10 cellular contexts compared by ENCODE assay signal in genomic region chr15:99568548-99569352, GRCh38. TPM values are rescaled to one million over a fixed set of nuclear protein-coding genes. Genes with fewer than 3 reads are reported as not detected.
DNase-seq lines count a peak whose midpoint lies in the region; ATAC-seq and TF ChIP-seq lines count a peak whose summit lies in the region.
"Had no signal": no experiment of that assay in that cellular context is flagged by ENCODE, and none has a peak within 500 bp of the region (broad histone marks: within the 10 kb centered on the region; RNA-seq: fewer than 3 reads in every experiment).

No MANE protein-coding gene starts in this region.

- peak overlapping the region; percentile 1 for H3K4me3 Mint-ChIP-seq in CD8-positive, alpha-beta T cell
- peak overlapping the region; percentile 26 to 86 (median 47) for H3K4me3 Mint-ChIP-seq in IgD-negative memory B cell
- no peak overlapping the region for H3K4me3 Mint-ChIP-seq in activated naive CD4-positive, alpha-beta T cell treated with anti-CD3 and anti-CD28 coated beads for 36 hours

- no peaks in the 10 kb centered on the region for H3K27me3 ChIP-seq in CD8-positive, alpha-beta T cell (ENCODE audit: insufficient read depth, low read length)
- H3K27me3 ChIP-seq in esophagus muscularis mucosa: no peaks in the 10 kb centered on the region
- no peaks in the 10 kb centered on the region for H3K27me3 ChIP-seq in parathyroid adenoma (ENCODE audit: control insufficient read depth, insufficient read depth, low read length)

- TF ChIP-seq POLR2A in esophagus muscularis mucosa (IDR thresholded peaks at IDR 0.05; ENCODE audit: low read depth): no peak

- CTCF ChIA-PET in CD8-positive, alpha-beta T cell (lab: Charles Lee): interaction anchor here (1.6 to 5.4 kb wide), 2 partner anchors 135 to 136 kb away, joined by 3 to 22 read pairs; no protein-coding TSS in a partner anchor
- CTCF ChIA-PET in activated naive CD4-positive, alpha-beta T cell treated with anti-CD3 and anti-CD28 coated beads for 36 hours (lab: Charles Lee): interaction anchor here (1.1 to 1.4 kb wide), 2 partner anchors 38 to 127 kb away, joined by 4 read pairs; no protein-coding TSS in a partner anchor

- H3K4me2 ChIP-seq in parathyroid adenoma (ENCODE audit: low read length): peak overlapping the region; percentile 15

- peaks cover 3% of the 10 kb centered on the region for H3K36me3 Mint-ChIP-seq in CD8-positive, alpha-beta T cell
- H3K36me3 Mint-ChIP-seq in IgD-negative memory B cell: no peaks in the 10 kb centered on the region
- no peaks in the 10 kb centered on the region for H3K36me3 Mint-ChIP-seq in activated naive CD4-positive, alpha-beta T cell treated with anti-CD3 and anti-CD28 coated beads for 36 hours (ENCODE audit: low read depth)

- 58% methylated on average over 9 of the region's 9 CpGs for WGBS in esophagus muscularis mucosa

- no peak for ATAC-seq in CD8-positive, alpha-beta T cell
- ATAC-seq in GM21528 (IDR thresholded peaks at IDR 0.05; ENCODE audit: low FRiP score, unreplicated experiment): no peak

- POLR2A ChIA-PET in CD8-positive, alpha-beta T cell (lab: Charles Lee): interaction anchor here (0.7 to 1.9 kb wide), 4 partner anchors 13 to 160 kb away, joined by 3 to 7 read pairs (median 3); no protein-coding TSS in a partner anchor

- intact Hi-C loops in CD8-positive, alpha-beta T cell (cut with DNase I, micrococcal nuclease): loop anchor here (5.0 to 10.0 kb wide), 4 partner anchors 81 to 776 kb away; partner anchors contain the start of gene ADAMTS17 (in 1 of the 2)
- intact Hi-C loops in esophagus muscularis mucosa (cut with DNase I): loop anchor here (5.0 to 10.0 kb wide), 3 partner anchors 61 to 164 kb away; no protein-coding TSS in a partner anchor
- intact Hi-C loops in activated naive CD4-positive, alpha-beta T cell treated with anti-CD3 and anti-CD28 coated beads for 36 hours (cut with micrococcal nuclease): loop anchor here (5.0 kb wide), 2 partner anchors 126 to 141 kb away; no protein-coding TSS in a partner anchor

- no peak overlapping the region for H2AFZ ChIP-seq in parathyroid adenoma

- TF ChIP-seq CTCF in CD8-positive, alpha-beta T cell (IDR thresholded peaks at IDR 0.05): no peak
- TF ChIP-seq CTCF in esophagus muscularis mucosa (IDR thresholded peaks at IDR 0.05) (no peak), parathyroid adenoma (IDR thresholded peaks at IDR 0.05) (no peak)

- no peak overlapping the region for H3K27ac Mint-ChIP-seq in CD8-positive, alpha-beta T cell
- peak overlapping the region in 2 of 3 donors; percentile 12 to 69 for H3K27ac Mint-ChIP-seq in IgD-negative memory B cell
- no peak overlapping the region for H3K27ac Mint-ChIP-seq in activated naive CD4-positive, alpha-beta T cell treated with anti-CD3 and anti-CD28 coated beads for 36 hours

- no peak overlapping the region for H3K27ac ChIP-seq in CD8-positive, alpha-beta T cell (ENCODE audit: low read depth, low read length)
- peak overlapping the region; percentile 58 to 99 (median 99) for H3K27ac ChIP-seq in esophagus muscularis mucosa (replicated peaks in 1 of 4)
- H3K27ac ChIP-seq in parathyroid adenoma: no peak overlapping the region

- peaks cover 57% of the 10 kb centered on the region for H3K4me1 Mint-ChIP-seq in CD8-positive, alpha-beta T cell (ENCODE audit: low read depth)
- H3K4me1 Mint-ChIP-seq in IgD-negative memory B cell: peaks cover 38 to 50% (median 47%) of the 10 kb centered on the region in 3 donors
- peaks cover 38% of the 10 kb centered on the region for H3K4me1 Mint-ChIP-seq in activated naive CD4-positive, alpha-beta T cell treated with anti-CD3 and anti-CD28 coated beads for 36 hours (ENCODE audit: low read depth)

- H3K4me1 ChIP-seq in CD8-positive, alpha-beta T cell (ENCODE audit: insufficient read depth, low read length): peaks cover 36% of the 10 kb centered on the region
- H3K4me1 ChIP-seq in esophagus muscularis mucosa: peaks cover 43 to 73% (median 63%) of the 10 kb centered on the region in 4 donors
- H3K4me1 ChIP-seq in parathyroid adenoma: peaks cover 7% of the 10 kb centered on the region

- H3K36me3 ChIP-seq in CD8-positive, alpha-beta T cell (ENCODE audit: insufficient read depth, low read length): no peaks in the 10 kb centered on the region
- H3K36me3 ChIP-seq in esophagus muscularis mucosa: no peaks in the 10 kb centered on the region
- H3K36me3 ChIP-seq in parathyroid adenoma (ENCODE audit: control insufficient read depth, insufficient read depth, low read length): no peaks in the 10 kb centered on the region

- H3K9me3 Mint-ChIP-seq in CD8-positive, alpha-beta T cell: no peaks in the 10 kb centered on the region
- no peaks in the 10 kb centered on the region for H3K9me3 Mint-ChIP-seq in IgD-negative memory B cell
- no peaks in the 10 kb centered on the region for H3K9me3 Mint-ChIP-seq in activated naive CD4-positive, alpha-beta T cell treated with anti-CD3 and anti-CD28 coated beads for 36 hours

- no peaks in the 10 kb centered on the region for H3K27me3 Mint-ChIP-seq in CD8-positive, alpha-beta T cell (ENCODE audit: low read depth)
- H3K27me3 Mint-ChIP-seq in IgD-negative memory B cell: no peaks in the 10 kb centered on the region
- no peaks in the 10 kb centered on the region for H3K27me3 Mint-ChIP-seq in activated naive CD4-positive, alpha-beta T cell treated with anti-CD3 and anti-CD28 coated beads for 36 hours (ENCODE audit: low read depth)

- H3K9me3 ChIP-seq in CD8-positive, alpha-beta T cell (ENCODE audit: low read length): no peaks in the 10 kb centered on the region
- H3K9me3 ChIP-seq in esophagus muscularis mucosa (no peaks in the 10 kb centered on the region), parathyroid adenoma (ENCODE audit: control insufficient read depth, low read length) (no peaks in the 10 kb centered on the region)

- no peak for TF ChIP-seq EP300 in esophagus muscularis mucosa (IDR thresholded peaks at IDR 0.05)

- H3K9ac ChIP-seq in parathyroid adenoma: no peak overlapping the region

- H3K4me3 ChIP-seq in CD8-positive, alpha-beta T cell (ENCODE audit: low read depth, low read length): no peak overlapping the region
- H3K4me3 ChIP-seq in esophagus muscularis mucosa (peak overlapping the region in 2 of 4 donors; percentile 7 to 21), parathyroid adenoma (ENCODE audit: low read depth, low read length) (peak overlapping the region; percentile 79)

- peaks cover 2% of the 10 kb centered on the region for H3K79me2 ChIP-seq in parathyroid adenoma

- DNase-seq in CD8-positive, alpha-beta T cell: no peak
- DNase-seq in esophagus muscularis mucosa (ENCODE audit: extremely low spot score) (no peak), KBM-7 (no peak)
- DNase-seq in activated CD8-positive, alpha-beta memory T cell treated with anti-CD3 and anti-CD28 coated beads for 24 hours: no peak
- DNase-seq in activated naive CD4-positive, alpha-beta T cell treated with anti-CD3 and anti-CD28 coated beads for 36 hours: no peak
- DNase-seq: NCI-H1694 treated with DMSO at 0.1 percent for 48 hours, SIG-M5 had no signal

- in situ Hi-C loops in KBM-7 (cut with MboI; ENCODE audit: low pct_unique_long_range_greater_than_20kb, low sequenced_read_pairs): no loop called here

RNA-seq across cellular contexts. Expression of gene MEF2A, which starts 3.0 kb away (rescaled TPM):
- total RNA-seq in CD8-positive, alpha-beta T cell: 10 to 100 TPM; 20.3 to 24.9 TPM
- polyA plus RNA-seq in IgD-negative memory B cell: 53.9 TPM
- 10 to 100 TPM; 63.1 to 76.7 (median 73.3) TPM for total RNA-seq in esophagus muscularis mucosa
- 10 to 100 TPM; 15.3 to 15.5 TPM for total RNA-seq in activated naive CD4-positive, alpha-beta T cell treated with anti-CD3 and anti-CD28 coated beads for 36 hours

Comparison
In these comparisons a context has a peak if more than half of its experiments do, and no peak if none do; other contexts are left out.
1. H3K27ac ChIP-seq: peak in esophagus muscularis mucosa (4 of 4); none in CD8-positive, alpha-beta T cell (single experiment) and parathyroid adenoma (single experiment).
2. H3K27ac Mint-ChIP-seq: peak in IgD-negative memory B cell (2 of 3); none in CD8-positive, alpha-beta T cell (single experiment) and activated naive CD4-positive, alpha-beta T cell treated with anti-CD3 and anti-CD28 coated beads for 36 hours (single experiment).